ENCODE assay signal across 21 cellular contexts in genomic region chr3:118766306-118766669, GRCh38.
DNase-seq lines count a peak whose midpoint lies in the region; ATAC-seq, FAIRE-seq and TF ChIP-seq lines count a peak whose summit lies in the region.
"Had no signal": no experiment of that assay in that cellular context is flagged by ENCODE, and none has a peak within 500 bp of the region (broad histone marks: within the 10 kb centered on the region; RNA-seq: fewer than 3 reads in every experiment).

No MANE protein-coding gene starts in this region.

- peaks cover 0 to 3% of the 10 kb centered on the region in 2 experiments; a peak in 1 of 4 replicates for H3K36me3 ChIP-seq in GM12878 (ENCODE audit: control insufficient read depth in 2 of 2, insufficient read depth in 2 of 2, low read length in 1 of 2)

- H3K4me3 ChIP-seq in GM12878 = no peak overlapping the region
- H3K4me3 ChIP-seq: K562 had no signal

- ATAC-seq in GM18870 (IDR thresholded peaks at IDR 0.05; ENCODE audit: unreplicated experiment) = peak; percentile 71
- peak; percentile 79 for ATAC-seq in HG02610 (IDR thresholded peaks at IDR 0.05; ENCODE audit: unreplicated experiment)
- peak; percentile 84 for ATAC-seq in HG03039 (IDR thresholded peaks at IDR 0.05; ENCODE audit: unreplicated experiment)
- peak; percentile 76 for ATAC-seq in GM12878
- no peak for ATAC-seq in HG02840 (IDR thresholded peaks at IDR 0.05; ENCODE audit: low FRiP score, unreplicated experiment)
- ATAC-seq: K562, PC-3, T-cell had no signal

- POLR2A ChIA-PET in GM12878 (lab: Charles Lee) = interaction anchor here (1.0 to 3.9 kb wide), 3 partner anchors 17 to 48 kb away, joined by 4 to 14 read pairs (median 6); no protein-coding TSS in a partner anchor

- SMC1A ChIA-PET in GM12878 (lab: Charles Lee; ENCODE audit: uncharacterized antibody, unreplicated experiment) = interaction anchor here (0.8 to 6.0 kb wide), 10 partner anchors 9 to 130 kb away, joined by 3 to 34 read pairs (median 4); no protein-coding TSS in a partner anchor

- no peaks in the 10 kb centered on the region for H3K27me3 ChIP-seq in GM12878 (replicated peaks in 1 of 2; ENCODE audit: control insufficient read depth in 2 of 2, insufficient read depth in 2 of 2, low read length in 1 of 2)

- no peak overlapping the region for H2AFZ ChIP-seq in GM12878 (ENCODE audit: control insufficient read depth, low read depth, low read length)

- intact Hi-C loops in GM12878 (cut with micrococcal nuclease; ENCODE audit: unreplicated experiment) = no loop called here

- in situ Hi-C loops in GM12878 (cut with MboI) = no loop called here

- RAD21 ChIA-PET in GM12878 (lab: Charles Lee; ENCODE audit: unreplicated experiment) = interaction anchor here (0.7 to 7.8 kb wide), 6 partner anchors 13 to 50 kb away, joined by 3 to 88 read pairs (median 4); no protein-coding TSS in a partner anchor

- H3K4me2 ChIP-seq in GM12878 (ENCODE audit: control insufficient read depth, insufficient read depth) = no peak overlapping the region
- H3K4me2 ChIP-seq: SK-N-SH had no signal

- no peak for FAIRE-seq in GM12878 (lab: Jason Lieb, UNC)
- no peak for FAIRE-seq in H54 (lab: Jason Lieb, UNC)
- FAIRE-seq: GM18507, K562 had no signal

- no peak for TF ChIP-seq RAD21 in GM12878 (IDR thresholded peaks at IDR 0.05; ENCODE audit: insufficient read depth, low read depth, low read length)

- no peak for TF ChIP-seq CTCF in GM12878 (IDR thresholded peaks at IDR 0.05 in 2 of 3, conservative IDR thresholded peaks at IDR 0.05 in 1 of 3; ENCODE audit: control insufficient read depth in 2 of 3, extremely low read depth in 1 of 3, insufficient read depth in 1 of 3, low read depth in 3 of 3, low read length in 3 of 3)

- CTCF ChIA-PET in GM12878 (lab: Yijun Ruan, JAX) = interaction anchor here (1.5 to 10.1 kb wide), 2 partner anchors 43 to 50 kb away, joined by 7 to 120 read pairs; no protein-coding TSS in a partner anchor

- TF ChIP-seq POLR2A in GM12878 (IDR thresholded peaks at IDR 0.05; ENCODE audit: low read depth, low read length) = no peak
- no peak for TF ChIP-seq POLR2A in H54 (IDR thresholded peaks at IDR 0.05; ENCODE audit: low read depth, low read length)

- no peaks in the 10 kb centered on the region for H3K4me1 ChIP-seq in GM12878 (ENCODE audit: control insufficient read depth, insufficient read depth, low read length)

- no TSS peak for BruUV-seq in GM12878 (replicated peaks; lab: Mats Ljungman, UMichigan)

- H3K27ac ChIP-seq in GM12878 (ENCODE audit: control insufficient read depth, insufficient read depth) = no peak overlapping the region

- H4K20me1 ChIP-seq in GM12878 (ENCODE audit: control insufficient read depth, insufficient read depth) = no peaks in the 10 kb centered on the region

- no peak for TF ChIP-seq EP300 in GM12878 (IDR thresholded peaks at IDR 0.05; ENCODE audit: borderline replicate concordance in 1 of 2, control insufficient read depth in 1 of 2, low read depth in 2 of 2, low read length in 2 of 2)

- no peaks in the 10 kb centered on the region for H3K79me2 ChIP-seq in GM12878 (ENCODE audit: control insufficient read depth, insufficient read depth, low read length)

- no peak for DNase-seq in GM12878 (ENCODE audit: low read depth, low spot score)
- no peak for DNase-seq in activated CD4-positive, CD25-positive, alpha-beta regulatory T cell treated with anti-CD3 and anti-CD28 coated beads, Interleukin-2, amount 50 U/mL, for 72 hours
- DNase-seq in NCI-H748 treated with DMSO at 0.1 percent for 48 hours (lab: John Stamatoyannopoulos, UW) = no peak
- no peak for DNase-seq in H54 (ENCODE audit: insufficient read length, low spot score)
- DNase-seq: ACHN, C1 segment of cervical spinal cord, DMS79, NCI-H1694 treated with DMSO at 0.1 percent for 48 hours, NCI-H226, NCI-H524, PC-3, RPMI8226, SHP77 treated with DMSO at 0.1 percent for 48 hours, SK-N-SH, T-cell had no signal

- no peak overlapping the region for H3K9ac ChIP-seq in GM12878 (ENCODE audit: control insufficient read depth, insufficient read depth, low read length)
- H3K9ac ChIP-seq: SK-N-SH had no signal

- H3K9me3 ChIP-seq in GM12878 (replicated peaks; ENCODE audit: control insufficient read depth, insufficient read depth, low read length) = no peaks in the 10 kb centered on the region
- H3K9me3 ChIP-seq: SK-N-SH had no signal

TF ChIP-seq in GM12878, 131 proteins besides CTCF, POLR2A, EP300 and RAD21:
- TF ChIP-seq RUNX3 (IDR thresholded peaks at IDR 0.05; ENCODE audit: low read length) (peak; percentile 43; the same call in 1 of the 2 replicates), TCF7 (IDR thresholded peaks at IDR 0.05; ENCODE audit: borderline replicate concordance) (peak; percentile 55; the same call in 1 of the 2 replicates), JUNB (IDR thresholded peaks at IDR 0.05) (peak; percentile 88), MYB (IDR thresholded peaks at IDR 0.05; ENCODE audit: borderline replicate concordance, low read depth, low read length) (no peak), ATF2 (IDR thresholded peaks at IDR 0.05; ENCODE audit: low read length) (0 out of 2 replicates have a peak, but pooled peaks have one; percentile 30), FOXM1 (IDR thresholded peaks at IDR 0.05; ENCODE audit: low read depth, low read length) (0 out of 2 replicates have a peak, but pooled peaks have one; percentile 49), PML (IDR thresholded peaks at IDR 0.05; ENCODE audit: low read length) (peak; percentile 6; the same call in 1 of the 2 replicates), NFIC (IDR thresholded peaks at IDR 0.05; ENCODE audit: low read depth, low read length) (peak; percentile 68), HDAC6 (IDR thresholded peaks at IDR 0.05; ENCODE audit: unreplicated experiment) (no peak), SMC3 (IDR thresholded peaks at IDR 0.05; ENCODE audit: borderline replicate concordance, low read length) (no peak), CREM (IDR thresholded peaks at IDR 0.05; ENCODE audit: low read depth) (0 out of 2 replicates have a peak, but pooled peaks have one; percentile 14)
TF ChIP-seq in GM12878: peak in this region for 8.
